In genomic region chr1:16514107-16515055, GRCh38 we compare ENCODE assay signal across 8 cellular contexts. TPM values are rescaled to one million over a fixed set of nuclear protein-coding genes. Genes with fewer than 3 reads are reported as not detected.
DNase-seq lines count a peak whose midpoint lies in the region; FAIRE-seq and TF ChIP-seq lines count a peak whose summit lies in the region.
"Not testable (repeated sequence)": the region's sequence is repeated elsewhere in the genome, so short reads cannot be mapped to it uniquely, and the experiment has no call there.

Gene RNU1-1 (minus strand): TSS chr1:16514285.

- not testable (repeated sequence) for H3K9me3 ChIP-seq in keratinocyte (ENCODE audit: control insufficient read depth, low read depth, low read length); testis

- DNase-seq in ELR (ENCODE audit: low read depth), result peak; percentile 65
- peak; percentile 90 for DNase-seq in NAMALWA (ENCODE audit: low spot score)
- DNase-seq in RWPE1 (ENCODE audit: low spot score); keratinocyte (ENCODE audit: low read depth, low spot score): not testable (repeated sequence)
- DNase-seq in activated CD8-positive, alpha-beta memory T cell treated with anti-CD3 and anti-CD28 coated beads, Interleukin-2, amount 50 U/mL, for 48 hours, result peak; percentile 89
- peak; percentile 67 to 97 (median 92) for DNase-seq in dorsolateral prefrontal cortex
- peak; percentile 89 for DNase-seq in retina
- peak; percentile 89 for DNase-seq in testis

- H3K27ac ChIP-seq in RWPE1 (peak within 1 kb of the TSS; percentile 67), dorsolateral prefrontal cortex (peak within 1 kb of the TSS in 57 of 59 donors; percentile 72 to 98 (median 89)), keratinocyte (ENCODE audit: control insufficient read depth, insufficient read depth, low read length) (peak within 1 kb of the TSS; percentile 87), testis (peak within 1 kb of the TSS; percentile 72 to 80)

- peak within 1 kb of the TSS; percentile 19 for H2AFZ ChIP-seq in keratinocyte (ENCODE audit: control insufficient read depth, low read length)

- H3K4me3 ChIP-seq in dorsolateral prefrontal cortex (peak within 1 kb of the TSS in 58 of 59 donors; percentile 16 to 67 (median 54)), keratinocyte (ENCODE audit: control insufficient read depth in 2 of 3, extremely low read depth in 1 of 3, insufficient read depth in 2 of 3, low read depth in 1 of 3, low read length in 3 of 3) (peak within 1 kb of the TSS in 2 of 3 experiments; percentile 18 to 56), testis (peak within 1 kb of the TSS in 1 of 2 donors; percentile 38)

- H3K27me3 ChIP-seq in dorsolateral prefrontal cortex; keratinocyte (ENCODE audit: control insufficient read depth, extremely low read depth, insufficient read depth, low read length); testis: not testable (repeated sequence)

- 4 to 18% methylated on average over 12 to 32 of the region's 40 CpGs for WGBS in testis, 2 donors

- H3K79me2 ChIP-seq in keratinocyte (ENCODE audit: control insufficient read depth, insufficient read depth, low read length), result not testable (repeated sequence)

- TF ChIP-seq CTCF in RWPE1 (conservative IDR thresholded peaks at IDR 0.05; ENCODE audit: low read depth); dorsolateral prefrontal cortex (IDR thresholded peaks at IDR 0.05 in 54 of 56, conservative IDR thresholded peaks at IDR 0.05 in 2 of 56; ENCODE audit: low read depth in 1 of 56, partially characterized antibody in 56 of 56); keratinocyte (optimal IDR thresholded peaks at IDR 0.05 in 1 of 3, IDR thresholded peaks at IDR 0.05 in 1 of 3, conservative IDR thresholded peaks at IDR 0.05 in 1 of 3; ENCODE audit: extremely low read depth in 1 of 3, insufficient read depth in 2 of 3, low read length in 3 of 3); testis (IDR thresholded peaks at IDR 0.05): not testable (repeated sequence)

- not testable (repeated sequence) for H3K36me3 ChIP-seq in keratinocyte (ENCODE audit: control insufficient read depth in 2 of 2, extremely low read depth in 1 of 2, insufficient read depth in 2 of 2, low read length in 2 of 2); testis (ENCODE audit: low read depth, missing control alignments)

- FAIRE-seq in keratinocyte (lab: Jason Lieb, UNC), result not testable (repeated sequence)

- not testable (repeated sequence) for H3K4me1 ChIP-seq in keratinocyte (ENCODE audit: control insufficient read depth, extremely low read depth, insufficient read depth, low read length); testis

- CTCF ChIA-PET in RWPE1 (lab: Yijun Ruan, JAX), result not testable (repeated sequence)

- peak within 1 kb of the TSS; percentile 80 for H3K9ac ChIP-seq in keratinocyte (ENCODE audit: control insufficient read depth, extremely low read depth, insufficient read depth, low read length)

- peak within 1 kb of the TSS; percentile 67 for H3K4me2 ChIP-seq in keratinocyte (ENCODE audit: control insufficient read depth, extremely low read depth, insufficient read depth, low read depth, low read length)

- POLR2A ChIA-PET in RWPE1 (lab: Yijun Ruan, JAX; ENCODE audit: low non-redundant PET), result not testable (repeated sequence)

- dilution Hi-C loops in keratinocyte (cut with MboI; ENCODE audit: extremely low pct_ligation_motif_present, low sequenced_read_pairs), result not testable (repeated sequence)

- not testable (repeated sequence) for H3K9me1 ChIP-seq in keratinocyte (ENCODE audit: control insufficient read depth, extremely low read depth, insufficient read depth, low read length)

- TF ChIP-seq POLR2A in testis (IDR thresholded peaks at IDR 0.05), result not testable (repeated sequence)

- intact Hi-C loops in dorsolateral prefrontal cortex (cut with DNase I); testis (cut with DNase I; ENCODE audit: low total_unique reads): not testable (repeated sequence)

- H4K20me1 ChIP-seq in keratinocyte (ENCODE audit: control insufficient read depth, extremely low read depth, insufficient read depth, low read length), result not testable (repeated sequence)

RNA-seq across cellular contexts. Expression of gene RNU1-1, which starts in this region (rescaled TPM):
- total RNA-seq in dorsolateral prefrontal cortex, result over 10,000 TPM in 6 of 120 experiments, 1,000 to 10,000 TPM in 114; 2,235 to 12,697 (median 6,630) TPM
- 66.0 to 67.0 TPM in 2 of 3 replicates, not detected in the other for polyA plus RNA-seq in keratinocyte
- polyA plus RNA-seq in keratinocyte (2011; ENCODE audit: low read depth), result not detected
- polyA plus RNA-seq in keratinocyte (2011; cell fraction: cytosol; rRNA removed), result not detected in 2 replicates
- under 0.01 TPM in 2 replicates for polyA plus RNA-seq in keratinocyte (2011; cell fraction: nucleus; rRNA removed)
- polyA plus RNA-seq in keratinocyte (2012; ENCODE audit: low replicate concordance), result not detected in 2 replicates
- 13,175 to 24,724 TPM (median 16,252 TPM) in 3 replicates for polyA minus RNA-seq in keratinocyte
- 39,283 TPM for polyA minus RNA-seq in keratinocyte (2011; cell fraction: cytosol; rRNA and poly(A)+ RNA removed)
- 15,420 and 21,721 TPM in 2 replicates for polyA minus RNA-seq in keratinocyte (2011; cell fraction: nucleus; rRNA and poly(A)+ RNA removed)
- under 1 TPM; under 0.01 TPM for total RNA-seq in testis
- 18.9 TPM for polyA plus RNA-seq in testis (ENCODE audit: insufficient read depth, low read depth, low replicate concordance)

Comparison
In these comparisons a context has a peak if more than half of its experiments do, and no peak if none do; other contexts are left out.
1. RNA of gene RNU1-1 (total RNA-seq): 2,235 to 12,697 TPM in dorsolateral prefrontal cortex; under 0.01 TPM in testis; every median in the first group is over 1,000 times any median in the second.
2. Peak in every context shown above with its lines, with median percentiles within 50 percentile points of each other: H3K27ac ChIP-seq.